ENCODE assay signal across 1 cellular context in the genomic region with DNA sequence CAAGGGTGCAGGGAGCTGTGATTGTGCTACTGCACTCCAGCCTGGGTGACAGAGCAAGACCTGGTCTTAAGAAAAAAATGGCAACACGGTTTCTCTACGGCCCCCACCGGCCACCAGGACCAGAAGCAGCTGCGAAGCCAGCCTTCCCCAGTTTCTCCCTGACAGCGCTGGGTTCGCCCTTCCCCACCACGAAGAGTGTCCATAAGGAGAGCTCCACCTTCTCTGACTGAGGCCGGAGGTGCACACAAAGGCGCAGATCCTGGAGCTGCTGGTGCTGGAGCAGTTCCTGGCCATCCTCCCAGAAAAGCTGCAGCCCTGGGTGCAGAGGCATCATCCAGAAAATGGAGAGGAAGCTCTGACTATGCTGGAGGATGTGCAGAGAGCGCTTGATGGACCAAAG.
TF ChIP-seq lines count a peak whose summit lies in the region.

No MANE protein-coding gene starts in this region.

TF ChIP-seq in K562, 482 proteins besides CTCF, POLR2A, EP300 and RAD21 (continued from another document):
- TF ChIP-seq POLR3G (IDR thresholded peaks at IDR 0.05; ENCODE audit: extremely low read depth, insufficient read length, insufficient replicate concordance) = no peak
- no peak for TF ChIP-seq TCF7 (IDR thresholded peaks at IDR 0.05; ENCODE audit: borderline replicate concordance)
- TF ChIP-seq JUND (IDR thresholded peaks at IDR 0.05; ENCODE audit: borderline replicate concordance, low read depth, low read length) = no peak
- TF ChIP-seq JUND (tag; IDR thresholded peaks at IDR 0.05; ENCODE audit: borderline replicate concordance, low read depth, low read length) = no peak
- no peak for TF ChIP-seq ZNF436 (CRISPR knock-in tag; IDR thresholded peaks at IDR 0.05)
- no peak for TF ChIP-seq PHF8 (IDR thresholded peaks at IDR 0.05; ENCODE audit: borderline replicate concordance, low read length)
- TF ChIP-seq ELF2 (CRISPR knock-in tag; IDR thresholded peaks at IDR 0.05) = no peak
- TF ChIP-seq HNRNPLL (IDR thresholded peaks at IDR 0.05; ENCODE audit: low read depth, low read length, poor library complexity, severe bottlenecking) = no peak
- no peak for TF ChIP-seq ARHGAP35 (IDR thresholded peaks at IDR 0.05; ENCODE audit: partially characterized antibody)
- no peak for TF ChIP-seq ZNF57 (CRISPR knock-in tag; IDR thresholded peaks at IDR 0.05)
- no peak for TF ChIP-seq TAF7 (tag; IDR thresholded peaks at IDR 0.05)
